In genomic region chr1:42846257-42847110, GRCh38 we compare ENCODE assay signal across 8 cellular contexts. TPM values are rescaled to one million over a fixed set of nuclear protein-coding genes. Genes with fewer than 3 reads are reported as not detected.
DNase-seq lines count a peak whose midpoint lies in the region; ATAC-seq and TF ChIP-seq lines count a peak whose summit lies in the region.

A gene with protein sequence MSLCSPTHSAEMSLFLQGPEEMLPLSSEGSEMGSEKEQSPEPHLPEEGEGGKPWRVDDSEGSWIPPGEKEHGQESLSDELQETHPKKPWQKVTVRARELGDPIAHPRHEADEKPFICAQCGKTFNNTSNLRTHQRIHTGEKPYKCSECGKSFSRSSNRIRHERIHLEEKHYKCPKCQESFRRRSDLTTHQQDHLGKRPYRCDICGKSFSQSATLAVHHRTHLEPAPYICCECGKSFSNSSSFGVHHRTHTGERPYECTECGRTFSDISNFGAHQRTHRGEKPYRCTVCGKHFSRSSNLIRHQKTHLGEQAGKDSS (plus strand): TSS chr1:42846613. CDS start chr1:42849659, 3,046 bp downstream.

- peak; percentile 71 to 92 (median 85) for DNase-seq in CD8-positive, alpha-beta T cell
- peak; percentile 100 for DNase-seq in NCI-H82 (lab: John Stamatoyannopoulos, UW)
- peak; percentile 95 for DNase-seq in activated CD8-positive, alpha-beta T cell treated with anti-CD3 and anti-CD28 coated beads for 36 hours
- DNase-seq in lower lobe of right lung: peak; percentile 94
- DNase-seq in stimulated activated CD4-positive, alpha-beta T cell treated with anti-CD3 and anti-CD28 coated beads, TNF-alpha, amount 100 ng/mL, for 24 hours (ENCODE audit: low read depth in 3 of 3): peak; percentile 78 to 87 (median 83)

- intact Hi-C loops in CD8-positive, alpha-beta T cell (cut with DNase I, micrococcal nuclease): loop anchor here (1.0 to 10.0 kb wide), 11 partner anchors 29 to 812 kb away; partner anchors contain the start of genes C1orf50 (in 2 of the 2), CFAP57 (in 2 of the 2), EBNA1BP2 (in 2 of the 2) and ERMAP (in 2 of the 2)
- intact Hi-C loops in activated CD8-positive, alpha-beta T cell treated with anti-CD3 and anti-CD28 coated beads for 36 hours (cut with micrococcal nuclease): no loop called here
- intact Hi-C loops in lower lobe of right lung (cut with DNase I): no loop called here

- no peaks in the 10 kb centered on the region for H3K9me3 ChIP-seq in CD8-positive, alpha-beta T cell (ENCODE audit: low read length)
- H3K9me3 ChIP-seq in ectodermal cell (ENCODE audit: control insufficient read depth, low read length): no peaks in the 10 kb centered on the region
- H3K9me3 ChIP-seq in lower lobe of right lung: no peaks in the 10 kb centered on the region

- no peaks in the 10 kb centered on the region for H3K27me3 Mint-ChIP-seq in CD8-positive, alpha-beta T cell (ENCODE audit: low read depth)
- H3K27me3 Mint-ChIP-seq in activated CD8-positive, alpha-beta T cell treated with anti-CD3 and anti-CD28 coated beads for 36 hours: no peaks in the 10 kb centered on the region

- H3K27me3 ChIP-seq in CD8-positive, alpha-beta T cell (ENCODE audit: insufficient read depth, low read length): no peaks in the 10 kb centered on the region
- H3K27me3 ChIP-seq in ectodermal cell (ENCODE audit: control insufficient read depth, insufficient read depth, low read length, poor library complexity, severe bottlenecking) (no peaks in the 10 kb centered on the region), lower lobe of right lung (ENCODE audit: low read depth) (no peaks in the 10 kb centered on the region)

- peak within 1 kb of the TSS; percentile 88 for H3K27ac Mint-ChIP-seq in CD8-positive, alpha-beta T cell
- peak within 1 kb of the TSS; percentile 84 for H3K27ac Mint-ChIP-seq in activated CD8-positive, alpha-beta T cell treated with anti-CD3 and anti-CD28 coated beads for 36 hours

- peak within 1 kb of the TSS; percentile 92 for H3K4me3 Mint-ChIP-seq in CD8-positive, alpha-beta T cell
- peak within 1 kb of the TSS; percentile 92 for H3K4me3 Mint-ChIP-seq in activated CD8-positive, alpha-beta T cell treated with anti-CD3 and anti-CD28 coated beads for 36 hours

- ATAC-seq in CD8-positive, alpha-beta T cell: peak; percentile 97
- ATAC-seq in GM19438 (IDR thresholded peaks at IDR 0.05; ENCODE audit: low read depth, unreplicated experiment): peak; percentile 89
- peak; percentile 62 for ATAC-seq in HG03575 (IDR thresholded peaks at IDR 0.05; ENCODE audit: extremely low read depth, insufficient number of reproducible peaks, low FRiP score, unreplicated experiment)
- peak; percentile 96 for ATAC-seq in activated CD8-positive, alpha-beta T cell treated with anti-CD3 and anti-CD28 coated beads for 36 hours
- ATAC-seq in lower lobe of right lung: peak; percentile 98 to 99

- H3K36me3 ChIP-seq in CD8-positive, alpha-beta T cell (ENCODE audit: insufficient read depth, low read length): no peaks in the 10 kb centered on the region
- H3K36me3 ChIP-seq in ectodermal cell (ENCODE audit: control insufficient read depth, insufficient read depth, low read length): peaks cover 22% of the 10 kb centered on the region
- peaks cover 27% of the 10 kb centered on the region for H3K36me3 ChIP-seq in lower lobe of right lung

- H3K4me1 Mint-ChIP-seq in CD8-positive, alpha-beta T cell (ENCODE audit: low read depth): peaks cover 38% of the 10 kb centered on the region
- H3K4me1 Mint-ChIP-seq in activated CD8-positive, alpha-beta T cell treated with anti-CD3 and anti-CD28 coated beads for 36 hours (ENCODE audit: low read depth): peaks cover 28% of the 10 kb centered on the region

- H3K36me3 Mint-ChIP-seq in CD8-positive, alpha-beta T cell: peaks cover 33% of the 10 kb centered on the region
- peaks cover 49% of the 10 kb centered on the region for H3K36me3 Mint-ChIP-seq in activated CD8-positive, alpha-beta T cell treated with anti-CD3 and anti-CD28 coated beads for 36 hours (ENCODE audit: low read depth)

- H3K4me1 ChIP-seq in CD8-positive, alpha-beta T cell (ENCODE audit: insufficient read depth, low read length): peaks cover 23% of the 10 kb centered on the region
- peaks cover 11% of the 10 kb centered on the region for H3K4me1 ChIP-seq in ectodermal cell (ENCODE audit: control insufficient read depth, insufficient read depth, low read length)
- peaks cover 22% of the 10 kb centered on the region for H3K4me1 ChIP-seq in lower lobe of right lung

- H3K4me3 ChIP-seq in CD8-positive, alpha-beta T cell (ENCODE audit: low read depth, low read length): peak within 1 kb of the TSS; percentile 74
- H3K4me3 ChIP-seq in ectodermal cell (ENCODE audit: insufficient read depth, low read depth, low read length) (peak within 1 kb of the TSS; percentile 94), lower lobe of right lung (peak within 1 kb of the TSS; percentile 98)

- TF ChIP-seq CTCF in CD8-positive, alpha-beta T cell (IDR thresholded peaks at IDR 0.05): no peak
- TF ChIP-seq CTCF in activated CD8-positive, alpha-beta T cell treated with anti-CD3 and anti-CD28 coated beads for 36 hours (IDR thresholded peaks at IDR 0.05): peak; percentile 25
- peak; percentile 60 for TF ChIP-seq CTCF in lower lobe of right lung (IDR thresholded peaks at IDR 0.05)

- 0 to 1% methylated on average over 50 of the region's 50 CpGs for WGBS in ectodermal cell, 2 experiments

- POLR2A ChIA-PET in CD8-positive, alpha-beta T cell (lab: Charles Lee): interaction anchor here (0.8 to 2.0 kb wide), 14 partner anchors 9 to 189 kb away, joined by 3 to 24 read pairs (median 4); partner anchors contain the start of genes C1orf50, ERMAP, P3H1 and PPIH
- POLR2A ChIA-PET in activated CD8-positive, alpha-beta T cell treated with anti-CD3 and anti-CD28 coated beads for 36 hours (lab: Charles Lee): interaction anchor here (0.6 to 2.9 kb wide), 11 partner anchors 12 to 325 kb away, joined by 3 to 10 read pairs (median 3); partner anchors contain the start of genes C1orf50, ERMAP, P3H1 and SVBP

- H3K9me3 Mint-ChIP-seq in CD8-positive, alpha-beta T cell: no peaks in the 10 kb centered on the region
- H3K9me3 Mint-ChIP-seq in activated CD8-positive, alpha-beta T cell treated with anti-CD3 and anti-CD28 coated beads for 36 hours: peaks cover 5% of the 10 kb centered on the region

- H3K27ac ChIP-seq in CD8-positive, alpha-beta T cell (ENCODE audit: low read depth, low read length): peak within 1 kb of the TSS; percentile 46
- H3K27ac ChIP-seq in ectodermal cell (ENCODE audit: insufficient read depth, low read depth, low read length, poor library complexity, severe bottlenecking) (no peak within 1 kb of the TSS), lower lobe of right lung (peak within 1 kb of the TSS; percentile 85)

- CTCF ChIA-PET in CD8-positive, alpha-beta T cell (lab: Charles Lee): interaction anchor here (0.6 to 3.2 kb wide), 6 partner anchors 9 to 87 kb away, joined by 3 to 13 read pairs (median 4); partner anchors contain the start of genes C1orf50 and P3H1
- CTCF ChIA-PET in activated CD8-positive, alpha-beta T cell treated with anti-CD3 and anti-CD28 coated beads for 36 hours (lab: Charles Lee): interaction anchor here (0.9 to 4.0 kb wide), 19 partner anchors 8 to 390 kb away, joined by 3 to 16 read pairs (median 4); partner anchors contain the start of genes C1orf50, P3H1, PPCS and SVBP

RNA-seq across cellular contexts. Expression of the gene that starts here (rescaled TPM):
- 1 to 10 TPM; 1.1 to 1.3 TPM for total RNA-seq in CD8-positive, alpha-beta T cell
- total RNA-seq in activated CD8-positive, alpha-beta T cell treated with anti-CD3 and anti-CD28 coated beads for 36 hours: 1 to 10 TPM; 6.9 to 7.5 TPM
- 21.6 TPM for polyA plus RNA-seq in ectodermal cell (2013, experiment 1 of 4)
- 21.4 TPM for polyA plus RNA-seq in ectodermal cell (2013, experiment 2 of 4)
- 15.6 TPM for polyA plus RNA-seq in ectodermal cell (2013, experiment 3 of 4)
- polyA plus RNA-seq in ectodermal cell (2013, experiment 4 of 4): 18.2 TPM
- 11.9 TPM for total RNA-seq in lower lobe of right lung

Comparison
In these comparisons a context has a peak if more than half of its experiments do, and no peak if none do; other contexts are left out.
1. intact Hi-C loops: an anchor here in CD8-positive, alpha-beta T cell (1.0 to 10.0 kb wide); none called in activated CD8-positive, alpha-beta T cell treated with anti-CD3 and anti-CD28 coated beads for 36 hours and lower lobe of right lung.